Comparison of ENCODE assay signal across 26 cellular contexts in the genomic region with DNA sequence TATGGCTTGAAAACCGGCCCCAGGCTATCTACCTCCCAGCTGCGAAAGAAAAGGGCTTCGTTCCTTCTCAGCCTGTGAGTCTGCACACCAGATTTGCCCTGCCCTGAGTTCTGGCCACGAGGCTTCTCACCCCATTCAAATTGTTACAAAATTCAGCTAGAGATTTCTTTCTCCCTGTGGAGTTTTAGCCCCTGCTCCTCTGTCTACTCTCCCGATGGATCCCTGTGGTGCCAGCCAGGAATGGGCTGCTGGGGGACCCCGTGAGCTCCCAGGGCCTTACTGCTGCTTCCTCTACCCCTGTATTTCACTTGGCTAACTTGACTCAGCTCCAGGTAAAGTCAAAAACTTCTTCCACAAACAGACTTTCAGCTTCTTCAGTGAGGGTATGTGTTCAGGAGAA. TPM values are rescaled to one million over a fixed set of nuclear protein-coding genes. Genes with fewer than 3 reads are reported as not detected.
DNase-seq lines count a peak whose midpoint lies in the region; ATAC-seq, FAIRE-seq and TF ChIP-seq lines count a peak whose summit lies in the region.
"Had no signal": no experiment of that assay in that cellular context is flagged by ENCODE, and none has a peak within 500 bp of the region (broad histone marks: within the 10 kb centered on the region; RNA-seq: fewer than 3 reads in every experiment).

No MANE protein-coding gene starts in this region.

- no peaks in the 10 kb centered on the region for H3K9me1 ChIP-seq in K562 (ENCODE audit: control insufficient read depth, insufficient read depth, low read length)

- H2BK20ac ChIP-seq in H9 (ENCODE audit: low read depth, low read length, poor library complexity, severe bottlenecking) = peak overlapping the region; percentile 49

- ATAC-seq in K562 = no peak

- TF ChIP-seq CTCF in H9 (conservative IDR thresholded peaks at IDR 0.05) (no peak), K562 (IDR thresholded peaks at IDR 0.05 in 2 of 3, conservative IDR thresholded peaks at IDR 0.05 in 1 of 3; ENCODE audit: insufficient read depth in 2 of 3, low read depth in 1 of 3, low read length in 3 of 3) (no peak), endodermal cell (conservative IDR thresholded peaks at IDR 0.05) (no peak), neural progenitor cell (IDR thresholded peaks at IDR 0.05) (no peak), breast epithelium (IDR thresholded peaks at IDR 0.05) (no peak)

- no peak overlapping the region for H4K5ac ChIP-seq in H9 (ENCODE audit: insufficient read length, low read depth, low read length)

- H3K79me1 ChIP-seq in H9 (ENCODE audit: insufficient read depth, low read depth, low read length, poor library complexity, severe bottlenecking) = no peaks in the 10 kb centered on the region

- TF ChIP-seq RAD21 in K562 (CRISPR knock-in tag; conservative IDR thresholded peaks at IDR 0.05 in 1 of 2, IDR thresholded peaks at IDR 0.05 in 1 of 2) = no peak

- CTCF ChIA-PET in K562 (lab: Yijun Ruan, JAX; ENCODE audit: low intra/inter-chr PET ratio) = no interaction called here

- DNase-seq in H9 (no peak), K562 (ENCODE audit: extremely low read depth in 1 of 4, low spot score in 3 of 4) (no peak), endodermal cell (peak; percentile 53), neural progenitor cell (ENCODE audit: low spot score) (no peak), iPS-NIHi7 (ENCODE audit: extremely low spot score) (no peak), COR-L47 (lab: John Stamatoyannopoulos, UW) (no peak), breast epithelium (ENCODE audit: low spot score in 2 of 2) (no peak), NCI-H146 (lab: John Stamatoyannopoulos, UW) (no peak)
- DNase-seq: 8988T; ACHN; C1 segment of cervical spinal cord; Caco-2; Calu3; CD4-positive, alpha-beta memory T cell; CD4-positive, CD25-positive, alpha-beta regulatory T cell; CD8-positive, alpha-beta memory T cell; DMS79 treated with DMSO at 0.1 percent for 48 hours; GF-D8 had no signal

- H4K20me1 ChIP-seq in H9 (ENCODE audit: control insufficient read depth, insufficient read depth, insufficient read length) = no peaks in the 10 kb centered on the region
- H4K20me1 ChIP-seq in K562 (replicated peaks; ENCODE audit: control insufficient read depth, insufficient read depth, low read length) = no peaks in the 10 kb centered on the region
- no peaks in the 10 kb centered on the region for H4K20me1 ChIP-seq in neural progenitor cell (ENCODE audit: low read depth)
- H4K20me1 ChIP-seq: BLaER1 had no signal

- H3T11ph ChIP-seq in H9 (ENCODE audit: low read length) = no peak overlapping the region

- H3K9ac ChIP-seq in H9 (ENCODE audit: extremely low read depth, insufficient read length, low read length) (no peak overlapping the region), K562 (ENCODE audit: insufficient read depth in 1 of 2, low read depth in 2 of 2, low read length in 2 of 2) (no peak overlapping the region), endodermal cell (ENCODE audit: extremely low read depth, low read length, poor library complexity, severe bottlenecking) (no peak overlapping the region), neural progenitor cell (no peak overlapping the region)
- H3K9ac ChIP-seq: BLaER1 had no signal

- H3K27me3 ChIP-seq in H9 (ENCODE audit: insufficient read depth, low read length) (no peaks in the 10 kb centered on the region), K562 (ENCODE audit: control insufficient read depth in 2 of 2, insufficient read depth in 2 of 2, low read length in 2 of 2) (peaks cover 0 to 13% of the 10 kb centered on the region in 2 experiments; a peak in 1 of 5 replicates), endodermal cell (ENCODE audit: control insufficient read depth, insufficient read depth, low read length, poor library complexity, severe bottlenecking) (no peaks in the 10 kb centered on the region), neural progenitor cell (no peaks in the 10 kb centered on the region), breast epithelium (no peaks in the 10 kb centered on the region)
- H3K27me3 ChIP-seq: BE2C, BLaER1 had no signal

- no peaks in the 10 kb centered on the region for H3K9me3 Mint-ChIP-seq in H9
- no peaks in the 10 kb centered on the region for H3K9me3 Mint-ChIP-seq in endodermal cell
- H3K9me3 Mint-ChIP-seq in neural progenitor cell = no peaks in the 10 kb centered on the region
- H3K9me3 Mint-ChIP-seq: CD8-positive, alpha-beta memory T cell had no signal

- H2AK5ac ChIP-seq in H9 (ENCODE audit: insufficient read length, low read length) = no peak overlapping the region

- H3K4me1 Mint-ChIP-seq in H9 (peaks cover 15 to 17% of the 10 kb centered on the region in 2 experiments), endodermal cell (peaks cover 6% of the 10 kb centered on the region), neural progenitor cell (no peaks in the 10 kb centered on the region)
- H3K4me1 Mint-ChIP-seq: CD14-positive monocyte; CD4-positive, CD25-positive, alpha-beta regulatory T cell; CD8-positive, alpha-beta memory T cell had no signal

- TF ChIP-seq POLR2A in K562 (conservative IDR thresholded peaks at IDR 0.05) (no peak), breast epithelium (IDR thresholded peaks at IDR 0.05) (no peak)

- in situ Hi-C loops in K562 (cut with MboI) = no loop called here

- H3K4me1 ChIP-seq in H9 (ENCODE audit: insufficient read depth, low read length) (peaks cover 5% of the 10 kb centered on the region; the same call in 1 of the 2 replicates), K562 (replicated peaks in 1 of 2; ENCODE audit: control insufficient read depth in 2 of 2, insufficient read depth in 2 of 2, low read length in 2 of 2) (no peaks in the 10 kb centered on the region; a peak in 1 of 5 replicates), endodermal cell (ENCODE audit: control insufficient read depth, insufficient read depth, low read length) (no peaks in the 10 kb centered on the region), neural progenitor cell (no peaks in the 10 kb centered on the region), breast epithelium (no peaks in the 10 kb centered on the region)
- H3K4me1 ChIP-seq: BLaER1, Caco-2 had no signal

- no peaks in the 10 kb centered on the region for H3K9me3 ChIP-seq in H9 (ENCODE audit: control insufficient read depth, low read depth, low read length)
- no peaks in the 10 kb centered on the region for H3K9me3 ChIP-seq in K562 (replicated peaks; ENCODE audit: control insufficient read depth, insufficient read depth, low read depth, low read length)
- no peaks in the 10 kb centered on the region for H3K9me3 ChIP-seq in endodermal cell (ENCODE audit: control insufficient read depth, low read length)
- no peaks in the 10 kb centered on the region for H3K9me3 ChIP-seq in neural progenitor cell (ENCODE audit: low read depth)
- H3K9me3 ChIP-seq in breast epithelium = no peaks in the 10 kb centered on the region
- H3K9me3 ChIP-seq: BE2C, BLaER1, Caco-2 had no signal

- H4K8ac ChIP-seq in H9 (replicated peaks; ENCODE audit: insufficient read length, low read depth, low read length) = no peak overlapping the region

- no peak overlapping the region for H2BK120ac ChIP-seq in H9 (ENCODE audit: low read depth, low read length, poor library complexity, severe bottlenecking)

- H3K4me3 ChIP-seq in K562 (no peak overlapping the region), endodermal cell (ENCODE audit: low read length) (no peak overlapping the region), neural progenitor cell (no peak overlapping the region), breast epithelium (no peak overlapping the region)
- H3K4me3 ChIP-seq: BLaER1 had no signal

- no peak for FAIRE-seq in K562 (lab: Jason Lieb, UNC)
- FAIRE-seq: A204.1, D721Med, G401.6, GM12891, GM19239 had no signal

- H3K36me3 Mint-ChIP-seq in H9 (ENCODE audit: insufficient read depth in 1 of 3, low read depth in 3 of 3) (no peaks in the 10 kb centered on the region), endodermal cell (ENCODE audit: low read depth) (no peaks in the 10 kb centered on the region), neural progenitor cell (no peaks in the 10 kb centered on the region)
- H3K36me3 Mint-ChIP-seq: CD14-positive monocyte; CD4-positive, CD25-positive, alpha-beta regulatory T cell; CD8-positive, alpha-beta memory T cell had no signal

- no peak for TF ChIP-seq EP300 in K562 (IDR thresholded peaks at IDR 0.05; ENCODE audit: low read length)

- no peak overlapping the region for H2BK15ac ChIP-seq in H9 (ENCODE audit: low read depth, low read length)

- H3F3A ChIP-seq in neural progenitor cell (ENCODE audit: low read depth) = no peaks in the 10 kb centered on the region

- H3K4me2 ChIP-seq in H9 (ENCODE audit: insufficient read depth, insufficient read length, low read length) (no peak overlapping the region), K562 (ENCODE audit: insufficient read depth, low read length) (no peak overlapping the region), neural progenitor cell (no peak overlapping the region)
- H3K4me2 ChIP-seq: BLaER1 had no signal

- WGBS in H9 (ENCODE audit: extremely low coverage, insufficient read length, low lambda C conversion rate) = no CpG with 5 or more reads among the region's 6 CpGs
- WGBS in K562 (ENCODE audit: insufficient coverage, low coverage, missing lambda C conversion rate) = 28% methylated on average over 6 of the region's 6 CpGs
- 86 to 87% methylated on average over 5 to 6 of the region's 6 CpGs for WGBS in endodermal cell (ENCODE audit: insufficient coverage in 1 of 2, insufficient read length in 1 of 2), 2 experiments

- no peak overlapping the region for H3K14ac ChIP-seq in H9 (ENCODE audit: insufficient read depth, low read length)

- no peak overlapping the region for H3K18ac ChIP-seq in H9 (ENCODE audit: insufficient read length, low read depth, low read length)

- H3K23me2 ChIP-seq in H9 (ENCODE audit: insufficient read length, low read depth, low read length, poor library complexity, severe bottlenecking) = no peaks in the 10 kb centered on the region

- H3K27me3 Mint-ChIP-seq in H9 (ENCODE audit: low read depth) (peaks cover 2% of the 10 kb centered on the region), endodermal cell (ENCODE audit: insufficient read depth) (peaks cover 5% of the 10 kb centered on the region), neural progenitor cell (ENCODE audit: insufficient read depth, low read depth) (no peaks in the 10 kb centered on the region)

- H3K56ac ChIP-seq in H9 (ENCODE audit: insufficient read length, low read depth, low read length) = no peak overlapping the region

- no peak overlapping the region for H2BK5ac ChIP-seq in H9 (ENCODE audit: insufficient read length, low read length)

- H2BK12ac ChIP-seq in H9 (ENCODE audit: insufficient read length, low read depth, low read length) = no peak overlapping the region

- H3K27ac ChIP-seq in H9 (ENCODE audit: insufficient read length, low read depth, low read length) (no peak overlapping the region), K562 (ENCODE audit: extremely low read depth, low read depth, low read length) (no peak overlapping the region), endodermal cell (ENCODE audit: low read depth, low read length) (no peak overlapping the region), neural progenitor cell (no peak overlapping the region), breast epithelium (no peak overlapping the region)
- H3K27ac ChIP-seq: BLaER1 had no signal

- H3K36me3 ChIP-seq in K562 (ENCODE audit: control insufficient read depth, insufficient read depth, low read length) = no peaks in the 10 kb centered on the region
- no peaks in the 10 kb centered on the region for H3K36me3 ChIP-seq in endodermal cell (ENCODE audit: control insufficient read depth, insufficient read depth, low read length)
- H3K36me3 ChIP-seq in neural progenitor cell = no peaks in the 10 kb centered on the region
- H3K36me3 ChIP-seq in breast epithelium = no peaks in the 10 kb centered on the region
- H3K36me3 ChIP-seq: BE2C, BLaER1 had no signal

- H3K4me3 Mint-ChIP-seq in H9 (no peak overlapping the region), endodermal cell (no peak overlapping the region), neural progenitor cell (no peak overlapping the region)
- H3K4me3 Mint-ChIP-seq: CD14-positive monocyte; CD4-positive, alpha-beta memory T cell; CD4-positive, CD25-positive, alpha-beta regulatory T cell; CD8-positive, alpha-beta memory T cell had no signal

- BruUV-seq in K562 (replicated peaks; lab: Mats Ljungman, UMichigan) = no TSS peak

- POLR2A ChIA-PET in K562 (lab: Yijun Ruan, JAX) = interaction anchor here (1.3 kb wide), 1 partner anchor 10 kb away, joined by 6 read pairs; a partner anchor contains a TSS

- peak overlapping the region in 1 of 3 experiments; percentile 44; a peak in 1 of 7 replicates for H3K27ac Mint-ChIP-seq in H9
- no peak overlapping the region for H3K27ac Mint-ChIP-seq in endodermal cell
- H3K27ac Mint-ChIP-seq in neural progenitor cell = no peak overlapping the region
- H3K27ac Mint-ChIP-seq: CD14-positive monocyte; CD4-positive, alpha-beta memory T cell; CD4-positive, CD25-positive, alpha-beta regulatory T cell; CD8-positive, alpha-beta memory T cell had no signal

- no peak overlapping the region for H4K91ac ChIP-seq in H9 (ENCODE audit: insufficient read length, low read depth, low read length)

- H2AFZ ChIP-seq in H9 (ENCODE audit: low read length) (no peak overlapping the region), K562 (ENCODE audit: low read depth, low read length) (peak overlapping the region; percentile 56; the same call in 1 of the 2 replicates), neural progenitor cell (replicated peaks) (peak overlapping the region; percentile 44)

- H3K79me2 ChIP-seq in H9 (ENCODE audit: insufficient read depth, low read length) = no peaks in the 10 kb centered on the region
- H3K79me2 ChIP-seq in K562 (ENCODE audit: control insufficient read depth, insufficient read depth, low read length) = no peaks in the 10 kb centered on the region
- H3K79me2 ChIP-seq in neural progenitor cell (ENCODE audit: low read depth) = no peaks in the 10 kb centered on the region

- H3K4ac ChIP-seq in H9 (ENCODE audit: low read depth, low read length) = no peak overlapping the region

- H3K23ac ChIP-seq in H9 (ENCODE audit: insufficient read length, low read depth, low read length) = no peak overlapping the region

- intact Hi-C loops in K562 (cut with micrococcal nuclease) (no loop called here), breast epithelium (cut with DNase I; ENCODE audit: low total_unique reads) (no loop called here)

RNA-seq across cellular contexts. Expression of a gene that starts 9.3 kb away (rescaled TPM):
- total RNA-seq in H9 (2021) = 45.4 and 48.5 TPM in 2 replicates
- 11.4 and 18.1 TPM in 2 replicates for total RNA-seq in K562 (2011; cell fraction: chromatin; rRNA removed; ENCODE audit: low replicate concordance)
- total RNA-seq in K562 (2011; cell fraction: nucleolus; rRNA removed) = 4.0 and 5.4 TPM in 2 replicates
- 7.6 and 8.2 TPM in 2 replicates for total RNA-seq in K562 (2011; cell fraction: nucleoplasm; rRNA removed)
- total RNA-seq in K562 (2014; rRNA removed) = 12.7 and 13.9 TPM in 2 replicates
- 22.9 and 30.4 TPM in 2 replicates for total RNA-seq in K562 (2014; rRNA removed; fragmentation: Illumina TruSeq; extraction: Trizol)
- total RNA-seq in K562 (2015; rRNA removed; fragmentation: Illumina TruSeq; extraction: Trizol) = 24.3 and 25.0 TPM in 2 replicates
- total RNA-seq in K562 (2021) = 21.2 and 23.3 TPM in 2 replicates
- 14.2 and 22.5 TPM in 2 replicates for polyA plus RNA-seq in K562 (2011; rRNA removed)
- 3.4 and 8.2 TPM in 2 replicates for polyA plus RNA-seq in K562 (2011; cell fraction: cytosol; rRNA removed)
- polyA plus RNA-seq in K562 (2011; cell fraction: nucleus; rRNA removed) = 9.0 and 11.0 TPM in 2 replicates
- polyA plus RNA-seq in K562 (2012) = 23.2 and 23.5 TPM in 2 replicates
- 19.4 and 22.1 TPM in 2 replicates for polyA plus RNA-seq in K562 (2014; fragmentation: Illumina TruSeq; extraction: Trizol)
- 10 to 100 TPM in 1 of 2 experiments, 1 to 10 TPM in 1; 5.5 to 11.2 TPM for polyA plus RNA-seq in K562 (2014; fragmentation: Nextera tagmentation; extraction: Ambion mirVana)
- 15.0 and 18.0 TPM in 2 replicates for polyA plus RNA-seq in K562 (2014; rRNA removed)
- 39.5 and 39.8 TPM in 2 replicates for polyA minus RNA-seq in K562 (2011; rRNA and poly(A)+ RNA removed)
- 8.5 and 9.6 TPM in 2 replicates for polyA minus RNA-seq in K562 (2011; cell fraction: cytosol; rRNA and poly(A)+ RNA removed)
- polyA minus RNA-seq in K562 (2011; cell fraction: nucleus; rRNA and poly(A)+ RNA removed) = 6.3 and 12.3 TPM in 2 replicates
- 10 to 100 TPM; 45.4 to 58.4 TPM for total RNA-seq in endodermal cell
- 39.5 TPM for polyA plus RNA-seq in endodermal cell (2013, experiment 1 of 2)
- polyA plus RNA-seq in endodermal cell (2013, experiment 2 of 2) = 34.2 TPM
- 32.2 and 37.0 TPM in 2 replicates for total RNA-seq in neural progenitor cell (ENCODE audit: low replicate concordance)
- 10 to 100 TPM; 24.6 to 31.5 (median 29.9) TPM for total RNA-seq in breast epithelium
